ENCODE assay signal across 8 cellular contexts in the genomic region with DNA sequence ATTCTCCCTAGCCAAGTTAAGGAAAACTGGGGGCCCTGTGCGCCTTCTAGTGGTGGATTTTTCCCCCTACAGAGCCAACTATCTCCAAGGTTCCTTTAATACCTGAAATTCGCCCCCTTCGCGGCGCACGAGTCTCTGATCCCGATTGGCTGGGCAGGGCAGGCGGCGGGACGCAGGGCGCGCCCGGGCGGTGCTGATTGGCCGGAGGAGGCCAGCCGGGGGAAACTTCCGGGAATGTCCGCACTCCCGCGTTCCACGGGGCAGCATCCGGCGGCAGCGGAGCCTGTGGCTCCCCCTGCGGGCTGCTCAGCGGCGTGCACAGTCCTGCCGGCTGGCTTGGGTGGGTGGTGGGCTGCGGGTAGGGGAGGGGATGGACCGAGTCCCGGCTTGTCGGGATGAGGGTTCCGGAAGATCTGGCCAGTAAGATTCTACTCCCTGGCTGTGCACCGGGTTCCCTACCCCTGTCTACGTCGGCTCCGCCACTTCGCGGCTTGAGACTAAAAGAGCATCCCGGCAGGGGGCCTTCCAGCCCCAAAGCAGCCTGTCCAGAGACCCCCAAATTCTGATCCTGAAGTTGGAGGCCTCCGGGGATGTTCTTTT. TPM values are rescaled to one million over a fixed set of nuclear protein-coding genes. Genes with fewer than 3 reads are reported as not detected.
A peak's percentile ranks its signal among the peaks of the same experiment; 100 is the strongest.
DNase-seq lines count a peak whose midpoint lies in the region; ATAC-seq and TF ChIP-seq lines count a peak whose summit lies in the region.

A gene (plus strand): TSS at position 241 of the 600 bp plus-strand sequence. CDS start 515 bp downstream, outside the sequence.

- no peaks in the 10 kb centered on the region for H3K36me3 ChIP-seq in CD8-positive, alpha-beta T cell (ENCODE audit: insufficient read depth, low read length)
- H3K36me3 ChIP-seq in duodenal mucosa (ENCODE audit: control insufficient read depth in 1 of 2, insufficient read depth in 2 of 2, low read length in 2 of 2) = peaks cover 0 to 8% of the 10 kb centered on the region in 2 donors

- H3K9me3 ChIP-seq in CD8-positive, alpha-beta T cell (ENCODE audit: low read length) = no peaks in the 10 kb centered on the region
- H3K9me3 ChIP-seq in duodenal mucosa (ENCODE audit: control insufficient read depth in 1 of 2, low read length in 2 of 2) = no peaks in the 10 kb centered on the region

- CTCF ChIA-PET in CD8-positive, alpha-beta T cell (lab: Charles Lee) = no interaction called here
- CTCF ChIA-PET in activated CD8-positive, alpha-beta T cell treated with anti-CD3 and anti-CD28 coated beads for 36 hours (lab: Charles Lee) = interaction anchor here (4.0 kb wide), 1 partner anchor 35 kb away, joined by 41 read pairs; a partner anchor contains a TSS

- peak; percentile 84 for TF ChIP-seq CTCF in CD8-positive, alpha-beta T cell (IDR thresholded peaks at IDR 0.05)
- TF ChIP-seq CTCF in activated CD8-positive, alpha-beta T cell treated with anti-CD3 and anti-CD28 coated beads for 36 hours (IDR thresholded peaks at IDR 0.05) = peak; percentile 89
- TF ChIP-seq CTCF in lower leg skin (IDR thresholded peaks at IDR 0.05) = peak in 1 of 3 donors; percentile 93

- H3K4me1 Mint-ChIP-seq in CD8-positive, alpha-beta T cell (ENCODE audit: low read depth) = peaks cover 44% of the 10 kb centered on the region
- H3K4me1 Mint-ChIP-seq in activated CD8-positive, alpha-beta T cell treated with anti-CD3 and anti-CD28 coated beads for 36 hours (ENCODE audit: low read depth) = peaks cover 27% of the 10 kb centered on the region

- ATAC-seq in CD8-positive, alpha-beta T cell = peak; percentile 64
- ATAC-seq in GM19438 (IDR thresholded peaks at IDR 0.05; ENCODE audit: low read depth, unreplicated experiment) (peak; percentile 70), HG03575 (IDR thresholded peaks at IDR 0.05; ENCODE audit: extremely low read depth, insufficient number of reproducible peaks, low FRiP score, unreplicated experiment) (peak; percentile 51)
- peak; percentile 81 for ATAC-seq in activated CD8-positive, alpha-beta T cell treated with anti-CD3 and anti-CD28 coated beads for 36 hours

- H3K27ac Mint-ChIP-seq in CD8-positive, alpha-beta T cell = peak within 1 kb of the TSS; percentile 99
- H3K27ac Mint-ChIP-seq in activated CD8-positive, alpha-beta T cell treated with anti-CD3 and anti-CD28 coated beads for 36 hours = peak within 1 kb of the TSS; percentile 87

- WGBS in lower leg skin, 2 donors = 0 to 1% methylated on average over 23 to 40 of the region's 41 CpGs

- POLR2A ChIA-PET in CD8-positive, alpha-beta T cell (lab: Charles Lee) = interaction anchor here (2.7 kb wide), 1 partner anchor 136 kb away, joined by 8 read pairs; a partner anchor contains a TSS
- POLR2A ChIA-PET in activated CD8-positive, alpha-beta T cell treated with anti-CD3 and anti-CD28 coated beads for 36 hours (lab: Charles Lee) = interaction anchor here (2.9 to 3.1 kb wide), 3 partner anchors 19 to 106 kb away, joined by 7 to 22 read pairs (median 16); a partner anchor contains a TSS

- peak within 1 kb of the TSS; percentile 68 for H3K4me3 ChIP-seq in CD8-positive, alpha-beta T cell (ENCODE audit: low read depth, low read length)
- H3K4me3 ChIP-seq in duodenal mucosa (ENCODE audit: low read depth in 1 of 2, low read length in 2 of 2) (peak within 1 kb of the TSS; percentile 69 to 86), lower leg skin (ENCODE audit: low read depth, poor library complexity, severe bottlenecking) (peak within 1 kb of the TSS; percentile 35)

- no peaks in the 10 kb centered on the region for H3K27me3 ChIP-seq in CD8-positive, alpha-beta T cell (ENCODE audit: insufficient read depth, low read length)
- no peaks in the 10 kb centered on the region for H3K27me3 ChIP-seq in duodenal mucosa (ENCODE audit: control insufficient read depth in 1 of 2, insufficient read depth in 2 of 2, low read length in 2 of 2)

- no peaks in the 10 kb centered on the region for H3K9me3 Mint-ChIP-seq in CD8-positive, alpha-beta T cell
- H3K9me3 Mint-ChIP-seq in activated CD8-positive, alpha-beta T cell treated with anti-CD3 and anti-CD28 coated beads for 36 hours = no peaks in the 10 kb centered on the region

- peaks cover 29% of the 10 kb centered on the region for H3K4me1 ChIP-seq in CD8-positive, alpha-beta T cell (ENCODE audit: insufficient read depth, low read length)
- peaks cover 21 to 46% of the 10 kb centered on the region in 2 donors for H3K4me1 ChIP-seq in duodenal mucosa (ENCODE audit: control insufficient read depth in 1 of 2, insufficient read depth in 2 of 2, low read length in 2 of 2)

- no peaks in the 10 kb centered on the region for H3K27me3 Mint-ChIP-seq in CD8-positive, alpha-beta T cell (ENCODE audit: low read depth)
- no peaks in the 10 kb centered on the region for H3K27me3 Mint-ChIP-seq in activated CD8-positive, alpha-beta T cell treated with anti-CD3 and anti-CD28 coated beads for 36 hours

- DNase-seq in CD8-positive, alpha-beta T cell = peak; percentile 74 to 96 (median 89)
- DNase-seq in NCI-H82 (lab: John Stamatoyannopoulos, UW) (peak; percentile 99), lower leg skin (ENCODE audit: low spot score in 2 of 2) (peak; percentile 98 to 99)
- DNase-seq in activated CD8-positive, alpha-beta T cell treated with anti-CD3 and anti-CD28 coated beads for 36 hours = peak; percentile 97
- DNase-seq in stimulated activated CD4-positive, alpha-beta T cell treated with anti-CD3 and anti-CD28 coated beads, Interleukin-4, amount 100 ng/mL, for 48 hours (ENCODE audit: low read depth in 2 of 2) = peak; percentile 91 to 96

- no peak for TF ChIP-seq POLR2A in lower leg skin (IDR thresholded peaks at IDR 0.05)

- peak within 1 kb of the TSS; percentile 95 for H3K4me3 Mint-ChIP-seq in CD8-positive, alpha-beta T cell
- H3K4me3 Mint-ChIP-seq in activated CD8-positive, alpha-beta T cell treated with anti-CD3 and anti-CD28 coated beads for 36 hours = peak within 1 kb of the TSS; percentile 98

- H3K27ac ChIP-seq in CD8-positive, alpha-beta T cell (ENCODE audit: low read depth, low read length) = peak within 1 kb of the TSS; percentile 53
- peak within 1 kb of the TSS; percentile 22 for H3K27ac ChIP-seq in duodenal mucosa (ENCODE audit: low read depth, low read length)

- intact Hi-C loops in CD8-positive, alpha-beta T cell (cut with DNase I, micrococcal nuclease) = loop anchor here (1.0 to 10.0 kb wide), 16 partner anchors 18 to 486 kb away; a partner anchor contains a TSS
- intact Hi-C loops in activated CD8-positive, alpha-beta T cell treated with anti-CD3 and anti-CD28 coated beads for 36 hours (cut with micrococcal nuclease) = loop anchor here (2.0 to 5.0 kb wide), 2 partner anchors 33 to 43 kb away; a partner anchor contains a TSS
- intact Hi-C loops in lower leg skin (cut with DNase I; ENCODE audit: low total_unique reads) = no loop called here

- peaks cover 23% of the 10 kb centered on the region for H3K36me3 Mint-ChIP-seq in CD8-positive, alpha-beta T cell
- H3K36me3 Mint-ChIP-seq in activated CD8-positive, alpha-beta T cell treated with anti-CD3 and anti-CD28 coated beads for 36 hours (ENCODE audit: low read depth) = peaks cover 17% of the 10 kb centered on the region

- H3K9ac ChIP-seq in duodenal mucosa (ENCODE audit: low read depth in 1 of 2, low read length in 2 of 2) = peak within 1 kb of the TSS; percentile 60 to 85

RNA-seq across cellular contexts. Expression of the gene that starts here (rescaled TPM):
- total RNA-seq in CD8-positive, alpha-beta T cell = 1 to 10 TPM; 6.8 to 7.4 TPM
- total RNA-seq in activated CD8-positive, alpha-beta T cell treated with anti-CD3 and anti-CD28 coated beads for 36 hours = 10 to 100 TPM; 58.7 to 60.2 TPM
- 10 to 100 TPM in 3 of 4 donors, 1 to 10 TPM in 1; 9.9 to 23.1 (median 17.9) TPM for total RNA-seq in lower leg skin

Comparison
In these comparisons a context has a peak if more than half of its experiments do, and no peak if none do; other contexts are left out.
1. Peak in every context shown above with its lines: DNase-seq, ATAC-seq, H3K4me3 ChIP-seq and H3K27ac ChIP-seq.